In genomic region chr1:182279302-182279701, GRCh38 we compare ENCODE assay signal across 1 cellular context.
TF ChIP-seq lines count a peak whose summit lies in the region.

No MANE protein-coding gene starts in this region.

TF ChIP-seq in K562, 482 proteins besides CTCF, POLR2A, EP300 and RAD21 (continued from another document):
- TF ChIP-seq, protein P1, sequence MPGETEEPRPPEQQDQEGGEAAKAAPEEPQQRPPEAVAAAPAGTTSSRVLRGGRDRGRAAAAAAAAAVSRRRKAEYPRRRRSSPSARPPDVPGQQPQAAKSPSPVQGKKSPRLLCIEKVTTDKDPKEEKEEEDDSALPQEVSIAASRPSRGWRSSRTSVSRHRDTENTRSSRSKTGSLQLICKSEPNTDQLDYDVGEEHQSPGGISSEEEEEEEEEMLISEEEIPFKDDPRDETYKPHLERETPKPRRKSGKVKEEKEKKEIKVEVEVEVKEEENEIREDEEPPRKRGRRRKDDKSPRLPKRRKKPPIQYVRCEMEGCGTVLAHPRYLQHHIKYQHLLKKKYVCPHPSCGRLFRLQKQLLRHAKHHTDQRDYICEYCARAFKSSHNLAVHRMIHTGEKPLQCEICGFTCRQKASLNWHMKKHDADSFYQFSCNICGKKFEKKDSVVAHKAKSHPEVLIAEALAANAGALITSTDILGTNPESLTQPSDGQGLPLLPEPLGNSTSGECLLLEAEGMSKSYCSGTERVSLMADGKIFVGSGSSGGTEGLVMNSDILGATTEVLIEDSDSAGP (CRISPR knock-in tag; IDR thresholded peaks at IDR 0.05) = no peak
- TF ChIP-seq, protein P2, sequence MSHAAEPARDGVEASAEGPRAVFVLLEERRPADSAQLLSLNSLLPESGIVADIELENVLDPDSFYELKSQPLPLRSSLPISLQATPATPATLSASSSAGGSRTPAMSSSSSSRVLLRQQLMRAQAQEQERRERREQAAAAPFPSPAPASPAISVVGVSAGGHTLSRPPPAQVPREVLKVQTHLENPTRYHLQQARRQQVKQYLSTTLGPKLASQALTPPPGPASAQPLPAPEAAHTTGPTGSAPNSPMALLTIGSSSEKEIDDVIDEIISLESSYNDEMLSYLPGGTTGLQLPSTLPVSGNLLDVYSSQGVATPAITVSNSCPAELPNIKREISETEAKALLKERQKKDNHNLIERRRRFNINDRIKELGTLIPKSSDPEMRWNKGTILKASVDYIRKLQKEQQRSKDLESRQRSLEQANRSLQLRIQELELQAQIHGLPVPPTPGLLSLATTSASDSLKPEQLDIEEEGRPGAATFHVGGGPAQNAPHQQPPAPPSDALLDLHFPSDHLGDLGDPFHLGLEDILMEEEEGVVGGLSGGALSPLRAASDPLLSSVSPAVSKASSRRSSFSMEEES (CRISPR knock-in tag; IDR thresholded peaks at IDR 0.05) = no peak
- TF ChIP-seq ZSCAN29 (IDR thresholded peaks at IDR 0.05) (no peak), CTBP1 (IDR thresholded peaks at IDR 0.05; ENCODE audit: borderline replicate concordance) (no peak), ZFP30 (CRISPR knock-in tag; IDR thresholded peaks at IDR 0.05; ENCODE audit: borderline replicate concordance) (no peak)
